In the genomic region with DNA sequence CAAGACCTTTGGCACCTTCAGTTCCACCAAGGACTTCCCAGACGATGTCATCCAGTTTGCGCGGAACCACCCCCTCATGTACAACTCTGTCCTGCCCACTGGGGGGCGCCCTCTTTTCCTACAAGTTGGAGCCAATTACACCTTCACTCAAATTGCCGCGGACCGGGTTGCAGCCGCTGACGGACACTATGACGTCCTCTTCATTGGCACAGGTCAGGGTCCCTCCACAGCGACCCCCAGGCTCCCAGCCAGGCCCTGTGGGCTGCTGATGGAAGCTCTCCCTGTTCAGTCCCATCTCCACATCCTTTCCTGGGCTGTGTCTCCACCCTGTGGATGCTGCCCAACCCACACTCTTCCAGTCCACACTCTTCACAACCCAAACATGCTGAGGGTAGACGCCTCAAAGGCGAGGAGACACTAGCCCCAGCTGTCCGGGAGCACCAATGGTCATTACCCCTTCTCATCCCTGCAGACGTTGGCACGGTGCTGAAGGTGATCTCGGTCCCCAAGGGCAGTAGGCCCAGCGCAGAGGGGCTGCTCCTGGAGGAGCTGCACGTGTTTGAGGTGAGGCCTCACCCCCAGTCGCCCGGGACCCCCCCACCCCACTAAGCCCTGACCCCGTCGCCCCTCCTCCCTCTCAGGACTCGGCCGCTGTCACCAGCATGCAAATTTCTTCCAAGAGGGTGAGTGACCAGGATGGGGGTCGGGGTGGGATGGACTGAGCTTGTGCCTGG, we compare ENCODE assay signal across 8 cellular contexts. TPM values are rescaled to one million over a fixed set of nuclear protein-coding genes. Genes with fewer than 3 reads are reported as not detected.
DNase-seq lines count a peak whose midpoint lies in the region; ATAC-seq and TF ChIP-seq lines count a peak whose summit lies in the region.

No MANE protein-coding gene starts in this region.

- ATAC-seq in HG02678 (IDR thresholded peaks at IDR 0.05; ENCODE audit: unreplicated experiment) = no peak

- H3K4me2 ChIP-seq in DOHH2 (ENCODE audit: low read length) = no peak overlapping the region

- peaks cover 13% of the 10 kb centered on the region for H3K4me1 ChIP-seq in DOHH2 (ENCODE audit: control insufficient read depth, low read length)

- no peaks in the 10 kb centered on the region for H3K9me2 ChIP-seq in DOHH2 (replicated peaks; ENCODE audit: control insufficient read depth, low read length)

- no peaks in the 10 kb centered on the region for H3K79me2 ChIP-seq in DOHH2 (ENCODE audit: control insufficient read depth, low read length)

- no peaks in the 10 kb centered on the region for H3F3A ChIP-seq in DOHH2 (ENCODE audit: control insufficient read depth, insufficient read depth)

- peaks cover 16 to 26% (median 25%) of the 10 kb centered on the region in 3 donors for H3K27me3 Mint-ChIP-seq in immature natural killer cell (ENCODE audit: low read depth in 3 of 3)

- H3K4me3 Mint-ChIP-seq in immature natural killer cell = peak overlapping the region in 4 of 5 donors; percentile 26 to 61 (median 51)

- no peaks in the 10 kb centered on the region for H3K36me3 Mint-ChIP-seq in immature natural killer cell

- peak; percentile 98 for TF ChIP-seq CTCF in DOHH2 (IDR thresholded peaks at IDR 0.05; ENCODE audit: low read depth, low read length, poor library complexity, severe bottlenecking)

- no peaks in the 10 kb centered on the region for H3K36me3 ChIP-seq in DOHH2 (ENCODE audit: control insufficient read depth, low read length)

- H3K27me3 ChIP-seq in DOHH2 (ENCODE audit: control insufficient read depth, low read length) = peaks cover 43% of the 10 kb centered on the region

- H3K9me3 ChIP-seq in DOHH2 (ENCODE audit: control insufficient read depth, insufficient read depth, low read length) = no peaks in the 10 kb centered on the region

- peaks cover 21% of the 10 kb centered on the region in 2 donors for H3K4me1 Mint-ChIP-seq in immature natural killer cell

- H3K27ac ChIP-seq in DOHH2 (ENCODE audit: low read depth, low read length) = no peak overlapping the region

- no peaks in the 10 kb centered on the region for H3K9me3 Mint-ChIP-seq in immature natural killer cell

- no peak overlapping the region for H3K4me3 ChIP-seq in DOHH2 (ENCODE audit: low read length)

- DNase-seq in Kasumi-1 (lab: John Stamatoyannopoulos, UW) = peak; percentile 58 to 62
- DNase-seq in T1000 (lab: John Stamatoyannopoulos, UW) = peak; percentile 45
- DNase-seq in astrocyte of the hippocampus (ENCODE audit: low read depth, low spot score) = peak; percentile 66
- peak; percentile 63 to 69 (median 68) for DNase-seq in immature natural killer cell
- DNase-seq in stimulated activated CD4-positive, alpha-beta T cell treated with anti-CD3 and anti-CD28 coated beads, Interleukin-4, amount 100 ng/mL, for 24 hours = peak; percentile 77
- no peak for DNase-seq in HK-2 (ENCODE audit: unreplicated experiment)

- no peaks in the 10 kb centered on the region for H4K20me1 ChIP-seq in DOHH2 (ENCODE audit: control insufficient read depth, insufficient read depth, low read depth, low read length)

- peak overlapping the region in 3 of 6 donors; percentile 37 to 82 (median 77) for H3K27ac Mint-ChIP-seq in immature natural killer cell

RNA-seq across cellular contexts. Expression of a gene that starts 4.3 kb away (rescaled TPM):
- polyA plus RNA-seq in immature natural killer cell = not detected

RNA-seq across cellular contexts. Expression of a gene that starts 5.6 kb away (rescaled TPM):
- not detected for polyA plus RNA-seq in immature natural killer cell

RNA-seq across cellular contexts. Expression of a gene that starts 17.7 kb away (rescaled TPM):
- 10 to 100 TPM; 38.0 to 54.3 (median 51.3) TPM for polyA plus RNA-seq in immature natural killer cell

RNA-seq across cellular contexts. Expression of a gene that starts 24.7 kb away (rescaled TPM):
- polyA plus RNA-seq in immature natural killer cell = 1 to 10 TPM; 1.5 to 2.4 (median 2.2) TPM

RNA-seq across cellular contexts. Expression of a gene that starts 24.7 kb away (rescaled TPM):
- polyA plus RNA-seq in immature natural killer cell = 10 to 100 TPM in 2 of 3 donors, 1 to 10 TPM in 1; 4.7 to 13.4 (median 10.5) TPM
